In genomic region chr14:104387385-104388010, GRCh38 we compare ENCODE assay signal across 18 cellular contexts.
A peak's percentile ranks its signal among the peaks of the same experiment; 100 is the strongest.
DNase-seq lines count a peak whose midpoint lies in the region; ATAC-seq and TF ChIP-seq lines count a peak whose summit lies in the region.
"Had no signal": no experiment of that assay in that cellular context is flagged by ENCODE, and none has a peak within 500 bp of the region (broad histone marks: within the 10 kb centered on the region; RNA-seq: fewer than 3 reads in every experiment).

No MANE protein-coding gene starts in this region.

- peaks cover 0 to 14% (median 6%) of the 10 kb centered on the region in 12 donors for H3K4me1 ChIP-seq in heart left ventricle
- no peaks in the 10 kb centered on the region for H3K4me1 ChIP-seq in osteoblast (ENCODE audit: insufficient read depth, low read length)
- H3K4me1 ChIP-seq: ascending aorta, gastrocnemius medialis, uterus had no signal

- intact Hi-C loops in heart left ventricle (cut with DNase I): no loop called here
- intact Hi-C loops in Right ventricle myocardium superior (cut with DNase I): no loop called here

- no peak overlapping the region for H3K27ac ChIP-seq in heart left ventricle
- no peak overlapping the region for H3K27ac ChIP-seq in osteoblast (ENCODE audit: low read depth, low read length)
- H3K27ac ChIP-seq: ascending aorta, epithelial cell of prostate, gastrocnemius medialis, HL-60, RWPE1, uterus had no signal

- peak overlapping the region in 4 of 5 experiments; percentile 34 to 85 (median 62) for H3K27ac Mint-ChIP-seq in brain
- H3K27ac Mint-ChIP-seq in T-helper 2 cell treated with Interferon-gamma antibody and Interleukin-4, amounts not matched to agents 5 μg/mL and 100 μg/mL, for 36 hours: no peak overlapping the region
- H3K27ac Mint-ChIP-seq: progenitor cell of endocrine pancreas had no signal

- H3K27me3 ChIP-seq in heart left ventricle: peaks cover 0 to 14% (median 0%) of the 10 kb centered on the region in 9 donors
- H3K27me3 ChIP-seq in osteoblast (ENCODE audit: insufficient read depth, low read length): no peaks in the 10 kb centered on the region
- H3K27me3 ChIP-seq: ascending aorta, uterus had no signal

- TF ChIP-seq CTCF in heart left ventricle (IDR thresholded peaks at IDR 0.05): no peak
- no peak for TF ChIP-seq CTCF in brain (conservative IDR thresholded peaks at IDR 0.05)
- TF ChIP-seq CTCF in osteoblast (IDR thresholded peaks at IDR 0.05; ENCODE audit: extremely low read depth, low read depth, low read length): no peak

- no peaks in the 10 kb centered on the region for H3K27me3 Mint-ChIP-seq in brain
- H3K27me3 Mint-ChIP-seq in T-helper 2 cell treated with Interferon-gamma antibody and Interleukin-4, amounts not matched to agents 5 μg/mL and 100 μg/mL, for 36 hours (ENCODE audit: low read depth): no peaks in the 10 kb centered on the region

- ATAC-seq in heart left ventricle (no peak), Right ventricle myocardium superior (ENCODE audit: poor library complexity) (no peak), GM18861 (IDR thresholded peaks at IDR 0.05; ENCODE audit: unreplicated experiment) (no peak)
- ATAC-seq: gastrocnemius medialis had no signal

- peaks cover 71% of the 10 kb centered on the region for H3K4me1 Mint-ChIP-seq in brain
- peaks cover 16% of the 10 kb centered on the region for H3K4me1 Mint-ChIP-seq in T-helper 2 cell treated with Interferon-gamma antibody and Interleukin-4, amounts not matched to agents 5 μg/mL and 100 μg/mL, for 36 hours (ENCODE audit: low read depth)

- no peak overlapping the region for H3K4me3 Mint-ChIP-seq in brain
- H3K4me3 Mint-ChIP-seq in T-helper 2 cell treated with Interferon-gamma antibody and Interleukin-4, amounts not matched to agents 5 μg/mL and 100 μg/mL, for 36 hours: no peak overlapping the region

- no peaks in the 10 kb centered on the region for H3K79me2 ChIP-seq in osteoblast (ENCODE audit: insufficient read depth, low read length)

- H4K20me1 ChIP-seq in osteoblast (ENCODE audit: insufficient read depth, low read length): no peaks in the 10 kb centered on the region

- H3K9me3 ChIP-seq in heart left ventricle: no peaks in the 10 kb centered on the region
- H3K9me3 ChIP-seq in osteoblast (ENCODE audit: low read depth, low read length): no peaks in the 10 kb centered on the region
- H3K9me3 ChIP-seq: ascending aorta, gastrocnemius medialis, uterus had no signal

- DNase-seq in heart left ventricle (peak in 3 of 5 donors; percentile 16 to 56 (median 21)), Right ventricle myocardium superior (no peak), osteoblast (ENCODE audit: insufficient read length, low spot score, missing footprints) (peak; percentile 77), COLO668 (lab: John Stamatoyannopoulos, UW; ENCODE audit: unreplicated experiment) (no peak)
- no peak for DNase-seq in T-helper 2 cell treated with Interferon-gamma antibody and Interleukin-4, amounts not matched to agents 5 μg/mL and 100 μg/mL, for 36 hours (ENCODE audit: low spot score)
- no peak for DNase-seq in stimulated activated CD4-positive, alpha-beta T cell treated with anti-CD3 and anti-CD28 coated beads, Interleukin-4, amount 100 ng/mL, for 1 hour
- DNase-seq: NCI-H187 treated with DMSO at 0.1 percent for 48 hours; stimulated activated naive CD4-positive, alpha-beta T cell had no signal

- H3K36me3 Mint-ChIP-seq in brain: no peaks in the 10 kb centered on the region
- no peaks in the 10 kb centered on the region for H3K36me3 Mint-ChIP-seq in T-helper 2 cell treated with Interferon-gamma antibody and Interleukin-4, amounts not matched to agents 5 μg/mL and 100 μg/mL, for 36 hours (ENCODE audit: low read depth)
- H3K36me3 Mint-ChIP-seq: IgD-negative memory B cell had no signal

- TF ChIP-seq POLR2A in heart left ventricle (IDR thresholded peaks at IDR 0.05): no peak

- 88 to 90% (median 89%) methylated on average over 12 to 17 of the region's 17 CpGs for WGBS in heart left ventricle, 4 donors

- no peak overlapping the region for H2AFZ ChIP-seq in osteoblast (ENCODE audit: low read length)

- H3K4me3 ChIP-seq in heart left ventricle (no peak overlapping the region), osteoblast (ENCODE audit: insufficient read depth, low read length) (no peak overlapping the region)
- H3K4me3 ChIP-seq: ascending aorta, gastrocnemius medialis, uterus had no signal

- H3K9me3 Mint-ChIP-seq in brain: peaks cover 0 to 6% (median 3%) of the 10 kb centered on the region in 5 experiments
- H3K9me3 Mint-ChIP-seq in T-helper 2 cell treated with Interferon-gamma antibody and Interleukin-4, amounts not matched to agents 5 μg/mL and 100 μg/mL, for 36 hours: no peaks in the 10 kb centered on the region
- H3K9me3 Mint-ChIP-seq: IgD-negative memory B cell had no signal

- no peak overlapping the region for H3K4me2 ChIP-seq in osteoblast (ENCODE audit: insufficient read depth, low read length)

- H3K36me3 ChIP-seq in heart left ventricle (no peaks in the 10 kb centered on the region), osteoblast (ENCODE audit: insufficient read depth, low read length) (no peaks in the 10 kb centered on the region)
- H3K36me3 ChIP-seq: ascending aorta, gastrocnemius medialis, uterus had no signal

Comparison
In these comparisons a context has a peak if more than half of its experiments do, and no peak if none do; other contexts are left out.
1. DNase-seq: peak in heart left ventricle (3 of 5) and osteoblast (single experiment); none in Right ventricle myocardium superior (single experiment), T-helper 2 cell treated with Interferon-gamma antibody and Interleukin-4, amounts not matched to agents 5 μg/mL and 100 μg/mL, for 36 hours (single experiment), COLO668 (single experiment) and stimulated activated CD4-positive, alpha-beta T cell treated with anti-CD3 and anti-CD28 coated beads, Interleukin-4, amount 100 ng/mL, for 1 hour (single experiment).